ENCODE assay signal across 8 cellular contexts in genomic region chr3:112086857-112087524, GRCh38. TPM values are rescaled to one million over a fixed set of nuclear protein-coding genes. Genes with fewer than 3 reads are reported as not detected.
DNase-seq lines count a peak whose midpoint lies in the region; ATAC-seq, FAIRE-seq and TF ChIP-seq lines count a peak whose summit lies in the region.

No MANE protein-coding gene starts in this region.

- no peaks in the 10 kb centered on the region for H3K9me3 Mint-ChIP-seq in progenitor cell of endocrine pancreas (ENCODE audit: low read depth)

- H3K4me3 Mint-ChIP-seq in progenitor cell of endocrine pancreas (ENCODE audit: low read depth) = peak overlapping the region; percentile 89

- H3K27ac Mint-ChIP-seq in progenitor cell of endocrine pancreas = peak overlapping the region; percentile 95

- TF ChIP-seq CTCF in fibroblast of pulmonary artery (IDR thresholded peaks at IDR 0.05; ENCODE audit: low read length, missing control alignments) (no peak), progenitor cell of endocrine pancreas (IDR thresholded peaks at IDR 0.05; ENCODE audit: unreplicated experiment) (no peak)

- peaks cover 54% of the 10 kb centered on the region for H3K4me1 Mint-ChIP-seq in progenitor cell of endocrine pancreas (ENCODE audit: low read depth)

- no peaks in the 10 kb centered on the region for H3K9me3 ChIP-seq in SJSA1 (replicated peaks)

- DNase-seq in GM19239 (ENCODE audit: insufficient read length, low spot score) (no peak), SJSA1 (ENCODE audit: low read depth in 1 of 2, low spot score in 2 of 2) (no peak), fibroblast of pulmonary artery (ENCODE audit: low read depth) (peak; percentile 25), progenitor cell of endocrine pancreas (ENCODE audit: low spot score, unreplicated experiment) (no peak), NOMO-1 treated with dmso at 0.1 percent for 144 hours (lab: John Stamatoyannopoulos, UW; ENCODE audit: unreplicated experiment) (no peak)

- no peaks in the 10 kb centered on the region for H3K27me3 ChIP-seq in SJSA1 (replicated peaks)

- H3K4me3 ChIP-seq in SJSA1 (peak overlapping the region; percentile 62), fibroblast of pulmonary artery (replicated peaks; ENCODE audit: low read depth, low read length) (peak overlapping the region; percentile 66)

- H3K27ac ChIP-seq in SJSA1 = peak overlapping the region; percentile 77

- ATAC-seq in GM19351 (IDR thresholded peaks at IDR 0.05; ENCODE audit: unreplicated experiment) = no peak
- ATAC-seq in HG02870 (IDR thresholded peaks at IDR 0.05; ENCODE audit: unreplicated experiment) = no peak
- ATAC-seq in HG03095 (IDR thresholded peaks at IDR 0.05; ENCODE audit: unreplicated experiment) = no peak

- H3K4me1 ChIP-seq in SJSA1 (replicated peaks) = peaks cover 23% of the 10 kb centered on the region

- H3K27me3 Mint-ChIP-seq in progenitor cell of endocrine pancreas = peaks cover 8% of the 10 kb centered on the region

- peaks cover 11% of the 10 kb centered on the region for H3K36me3 ChIP-seq in SJSA1

- FAIRE-seq in GM19239 (lab: Jason Lieb, UNC) = peak; percentile 11

- H3K36me3 Mint-ChIP-seq in progenitor cell of endocrine pancreas (ENCODE audit: insufficient read depth) = peaks cover 2% of the 10 kb centered on the region

RNA-seq across cellular contexts. Expression of gene C3orf52, which starts 0.8 kb away (rescaled TPM):
- total RNA-seq in SJSA1 (2014; rRNA removed; shearing (Covaris generic)) = 20.6 and 27.6 TPM in 2 replicates
- 20.6 and 23.7 TPM in 2 replicates for total RNA-seq in progenitor cell of endocrine pancreas

RNA-seq across cellular contexts. Expression of gene GCSAM, which starts 46.1 kb away (rescaled TPM):
- total RNA-seq in SJSA1 (2014; rRNA removed; shearing (Covaris generic)) = not detected in 2 replicates
- total RNA-seq in progenitor cell of endocrine pancreas = not detected in 2 replicates

RNA-seq across cellular contexts. Expression of gene TMPRSS7, which starts 52.5 kb away (rescaled TPM):
- not detected in 2 replicates for total RNA-seq in SJSA1 (2014; rRNA removed; shearing (Covaris generic))
- total RNA-seq in progenitor cell of endocrine pancreas = not detected in 2 replicates
